In the genomic region with DNA sequence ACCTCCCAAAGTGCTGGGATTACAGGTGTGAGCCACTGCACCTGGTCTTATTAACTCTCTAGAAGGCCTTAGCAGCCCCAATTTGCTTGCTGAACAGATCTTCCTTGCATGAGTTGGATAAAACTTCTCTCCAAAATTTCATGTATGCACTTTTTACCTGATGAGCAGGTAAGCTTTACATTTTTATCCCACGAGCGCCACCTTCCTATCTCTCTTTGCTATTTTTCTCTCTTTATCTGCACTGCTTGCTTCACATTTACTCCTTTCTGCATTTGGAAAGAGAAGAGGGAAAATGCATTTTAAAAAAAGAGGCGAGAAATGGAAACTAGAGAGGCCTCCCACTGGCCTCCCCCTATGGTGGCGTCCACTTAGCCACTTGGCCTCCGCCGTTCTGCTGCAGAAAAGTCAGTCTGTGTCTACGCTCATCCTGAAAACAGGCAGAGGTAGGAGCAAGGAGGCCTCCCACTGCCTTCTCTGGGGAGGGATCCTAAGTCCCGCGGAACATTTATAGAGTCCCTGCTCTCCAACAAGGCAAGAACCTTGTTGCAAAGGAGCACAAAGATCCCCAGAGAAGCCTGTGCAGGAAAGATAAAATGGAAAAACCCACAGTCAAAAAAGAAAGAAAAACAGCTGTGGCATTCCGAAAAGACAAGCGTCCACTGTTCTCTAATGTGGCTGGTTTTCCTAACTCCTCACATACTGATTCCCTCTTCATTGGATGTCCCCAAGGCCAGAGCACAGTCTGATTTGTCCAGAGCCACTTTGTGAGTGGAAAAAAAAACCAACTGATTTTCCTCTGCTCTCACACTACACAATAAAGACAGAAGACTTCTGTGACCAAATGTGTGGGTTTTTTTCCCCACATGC, we compare ENCODE assay signal across 11 cellular contexts.
DNase-seq lines count a peak whose midpoint lies in the region; TF ChIP-seq lines count a peak whose summit lies in the region.
"Had no signal": no experiment of that assay in that cellular context is flagged by ENCODE, and none has a peak within 500 bp of the region (broad histone marks: within the 10 kb centered on the region; RNA-seq: fewer than 3 reads in every experiment).

No MANE protein-coding gene starts in this region.

- peak in 9 of 14 donors; percentile 8 to 57 (median 22) for DNase-seq in C1 segment of cervical spinal cord (lab: John Stamatoyannopoulos, UW)
- DNase-seq in RPMI7951 (ENCODE audit: low read depth) = peak; percentile 50
- DNase-seq in epithelial cell of esophagus (ENCODE audit: low read depth) = peak; percentile 60
- peak; percentile 35 for DNase-seq in mesenteric fat pad (ENCODE audit: low spot score)
- DNase-seq in ecto neural progenitor cell (ENCODE audit: low spot score) = no peak
- no peak for DNase-seq in SIG-M5 treated with dmso at 0.1 percent for 504 hours (lab: John Stamatoyannopoulos, UW; ENCODE audit: unreplicated experiment)
- DNase-seq in GM10266 (ENCODE audit: extremely low spot score) = no peak
- DNase-seq in ureter (ENCODE audit: low spot score) = no peak
- DNase-seq: activated CD4-positive, alpha-beta T cell treated with anti-CD3 and anti-CD28 coated beads for 36 hours; NCI-H524 had no signal

- no peak overlapping the region for H3K4me3 ChIP-seq in epithelial cell of esophagus (ENCODE audit: low read length)
- H3K4me3 ChIP-seq: skin epidermis had no signal

- peak; percentile 60 for TF ChIP-seq CTCF in epithelial cell of esophagus (IDR thresholded peaks at IDR 0.05; ENCODE audit: insufficient read depth, low read depth, low read length, missing control alignments)
- TF ChIP-seq CTCF in GM10266 (IDR thresholded peaks at IDR 0.05; ENCODE audit: control insufficient read depth, insufficient read depth, low read depth, missing control alignments) = no peak

Comparison
In these comparisons a context has a peak if more than half of its experiments do, and no peak if none do; other contexts are left out.
1. DNase-seq: peak in C1 segment of cervical spinal cord (9 of 14), RPMI7951 (single experiment), epithelial cell of esophagus (single experiment) and mesenteric fat pad (single experiment); none in ecto neural progenitor cell (single experiment), SIG-M5 treated with dmso at 0.1 percent for 504 hours (single experiment), GM10266 (single experiment) and ureter (single experiment).